In genomic region chr1:119475866-119476439, GRCh38 we compare ENCODE assay signal across 7 cellular contexts. TPM values are rescaled to one million over a fixed set of nuclear protein-coding genes. Genes with fewer than 3 reads are reported as not detected.
DNase-seq lines count a peak whose midpoint lies in the region; ATAC-seq, FAIRE-seq and TF ChIP-seq lines count a peak whose summit lies in the region.

No MANE protein-coding gene starts in this region.

- TF ChIP-seq CTCF in endothelial cell of umbilical vein (IDR thresholded peaks at IDR 0.05; ENCODE audit: extremely low read depth in 1 of 2, insufficient read depth in 1 of 2, low read depth in 1 of 2, low read length in 2 of 2), result peak; percentile 44 to 60
- peak; percentile 64 to 74 (median 66) for TF ChIP-seq CTCF in nephron (IDR thresholded peaks at IDR 0.05; ENCODE audit: unreplicated experiment in 3 of 3)
- peak in 1 of 3 experiments; percentile 31 for TF ChIP-seq CTCF in ascending aorta (IDR thresholded peaks at IDR 0.05)

- no peak overlapping the region for H3K4me3 Mint-ChIP-seq in nephron

- peak; percentile 73 for ATAC-seq in GM19455 (IDR thresholded peaks at IDR 0.05; ENCODE audit: unreplicated experiment)

- no peak for TF ChIP-seq POLR2A in endothelial cell of umbilical vein (IDR thresholded peaks at IDR 0.05; ENCODE audit: low read depth, low read length)

- H3K9me3 Mint-ChIP-seq in nephron, result no peaks in the 10 kb centered on the region

- H3K4me1 ChIP-seq in Karpas-422 (ENCODE audit: low read length), result no peaks in the 10 kb centered on the region
- H3K4me1 ChIP-seq in endothelial cell of umbilical vein (ENCODE audit: control insufficient read depth, extremely low read depth, insufficient read depth, low read length), result no peaks in the 10 kb centered on the region
- no peaks in the 10 kb centered on the region for H3K4me1 ChIP-seq in ascending aorta

- peak; percentile 34 for DNase-seq in EH (ENCODE audit: low read depth)
- DNase-seq in Karpas-422, result peak; percentile 85
- DNase-seq in RPMI8226, result peak; percentile 28
- peak; percentile 31 for DNase-seq in endothelial cell of umbilical vein (ENCODE audit: low read depth, low spot score)
- no peak for DNase-seq in ascending aorta (ENCODE audit: low spot score in 2 of 2)

- intact Hi-C loops in endothelial cell of umbilical vein (cut with micrococcal nuclease) (no loop called here), ascending aorta (cut with DNase I) (no loop called here)

- H3K9me2 ChIP-seq in Karpas-422 (replicated peaks; ENCODE audit: insufficient read depth, low read length), result no peaks in the 10 kb centered on the region

- peaks cover 4% of the 10 kb centered on the region for H3K4me1 Mint-ChIP-seq in nephron

- H3K9ac ChIP-seq in Karpas-422 (ENCODE audit: low read length) (no peak overlapping the region), endothelial cell of umbilical vein (replicated peaks; ENCODE audit: extremely low read depth, insufficient read depth, low read length) (no peak overlapping the region)

- no peaks in the 10 kb centered on the region for H3K36me3 Mint-ChIP-seq in nephron (ENCODE audit: low read depth)

- H3K27ac Mint-ChIP-seq in nephron, result no peak overlapping the region

- H3K4me2 ChIP-seq in Karpas-422 (ENCODE audit: low read depth, low read length, poor library complexity, severe bottlenecking), result no peak overlapping the region
- no peak overlapping the region for H3K4me2 ChIP-seq in endothelial cell of umbilical vein (ENCODE audit: insufficient read depth, low read length)

- dilution Hi-C loops in endothelial cell of umbilical vein (cut with MboI; ENCODE audit: extremely low pct_ligation_motif_present, low sequenced_read_pairs), result no loop called here

- POLR2A ChIA-PET in endothelial cell of umbilical vein (lab: Charles Lee), result no interaction called here

- H2AFZ ChIP-seq in Karpas-422 (ENCODE audit: low read length) (no peak overlapping the region), endothelial cell of umbilical vein (ENCODE audit: low read depth, low read length) (no peak overlapping the region)

- H3K27me3 ChIP-seq in Karpas-422 (ENCODE audit: low read length) (no peaks in the 10 kb centered on the region), endothelial cell of umbilical vein (ENCODE audit: control insufficient read depth in 2 of 2, insufficient read depth in 2 of 2, low read length in 2 of 2) (no peaks in the 10 kb centered on the region), ascending aorta (no peaks in the 10 kb centered on the region)

- H3K27ac ChIP-seq in Karpas-422 (ENCODE audit: low read length) (no peak overlapping the region), endothelial cell of umbilical vein (ENCODE audit: insufficient read depth, low read depth, low read length) (no peak overlapping the region), ascending aorta (no peak overlapping the region)

- no peaks in the 10 kb centered on the region for H3K79me2 ChIP-seq in Karpas-422 (ENCODE audit: low read length)
- H3K79me2 ChIP-seq in endothelial cell of umbilical vein (ENCODE audit: control insufficient read depth, insufficient read depth, low read length), result no peaks in the 10 kb centered on the region

- H4K20me1 ChIP-seq in Karpas-422 (ENCODE audit: insufficient read depth, low read depth, low read length), result no peaks in the 10 kb centered on the region
- H4K20me1 ChIP-seq in endothelial cell of umbilical vein (replicated peaks; ENCODE audit: control insufficient read depth, extremely low read depth, insufficient read depth, low read length), result no peaks in the 10 kb centered on the region

- H3K9me3 ChIP-seq in Karpas-422 (ENCODE audit: low read length) (no peaks in the 10 kb centered on the region), endothelial cell of umbilical vein (replicated peaks; ENCODE audit: control insufficient read depth, insufficient read depth, low read length) (no peaks in the 10 kb centered on the region), ascending aorta (no peaks in the 10 kb centered on the region)

- H3K4me3 ChIP-seq in Karpas-422 (ENCODE audit: low read length), result no peak overlapping the region
- no peak overlapping the region for H3K4me3 ChIP-seq in endothelial cell of umbilical vein (replicated peaks in 1 of 3; ENCODE audit: insufficient read depth in 1 of 3, low read depth in 1 of 3, low read length in 3 of 3)
- no peak overlapping the region for H3K4me3 ChIP-seq in ascending aorta

- no TSS peak for BruUV-seq in endothelial cell of umbilical vein (replicated peaks; lab: Mats Ljungman, UMichigan)

- no peaks in the 10 kb centered on the region for H3K36me3 ChIP-seq in Karpas-422 (ENCODE audit: insufficient read depth, low read length)
- no peaks in the 10 kb centered on the region for H3K36me3 ChIP-seq in endothelial cell of umbilical vein (ENCODE audit: control insufficient read depth in 2 of 2, extremely low read depth in 1 of 2, insufficient read depth in 2 of 2, low read length in 2 of 2)
- H3K36me3 ChIP-seq in ascending aorta, result no peaks in the 10 kb centered on the region

- CTCF ChIA-PET in endothelial cell of umbilical vein (lab: Charles Lee), result interaction anchor here (0.6 to 1.5 kb wide), 6 partner anchors 9 to 201 kb away, joined by 3 to 10 read pairs (median 4); no protein-coding TSS in a partner anchor

- peak; percentile 67 for FAIRE-seq in endothelial cell of umbilical vein (lab: Jason Lieb, UNC)

- H3K9me1 ChIP-seq in endothelial cell of umbilical vein (replicated peaks; ENCODE audit: control insufficient read depth, extremely low read depth, insufficient read depth, low read length), result no peaks in the 10 kb centered on the region

- H3K27me3 Mint-ChIP-seq in nephron (ENCODE audit: low read depth), result peaks cover 12% of the 10 kb centered on the region

TF ChIP-seq in endothelial cell of umbilical vein, 7 proteins besides CTCF, POLR2A, EP300 and RAD21:
- no peak for TF ChIP-seq MAX (IDR thresholded peaks at IDR 0.05; ENCODE audit: insufficient read depth, insufficient read length)
- no peak for TF ChIP-seq JUN (IDR thresholded peaks at IDR 0.05; ENCODE audit: borderline replicate concordance, insufficient read depth, insufficient read length, low read depth)
- no peak for TF ChIP-seq FOS (IDR thresholded peaks at IDR 0.05; ENCODE audit: borderline replicate concordance, insufficient read depth, low read length)
- TF ChIP-seq MYC (IDR thresholded peaks at IDR 0.05; ENCODE audit: low read depth, low read length), result no peak
- TF ChIP-seq POLR2AphosphoS5 (IDR thresholded peaks at IDR 0.05; ENCODE audit: insufficient read depth, low read depth, low read length), result no peak
- TF ChIP-seq GATA2 (IDR thresholded peaks at IDR 0.05; ENCODE audit: insufficient read depth, insufficient read length, low read depth, low read length), result no peak
- TF ChIP-seq EZH2 (IDR thresholded peaks at IDR 0.05; ENCODE audit: borderline replicate concordance, low read depth, low read length, severe bottlenecking), result no peak

RNA-seq across cellular contexts. Expression of gene HSD3B1, which starts 31.1 kb away (rescaled TPM):
- not detected in 2 replicates for total RNA-seq in Karpas-422 (2014; rRNA removed; shearing (Covaris generic); ENCODE audit: low replicate concordance)
- total RNA-seq in endothelial cell of umbilical vein, result not detected in 2 replicates
- polyA plus RNA-seq in endothelial cell of umbilical vein, result not detected in 2 replicates
- not detected in 2 replicates for polyA plus RNA-seq in endothelial cell of umbilical vein (2011; cell fraction: cytosol; rRNA removed)
- not detected in 2 replicates for polyA plus RNA-seq in endothelial cell of umbilical vein (2011; cell fraction: nucleus; rRNA removed)
- polyA plus RNA-seq in endothelial cell of umbilical vein (2012), result not detected in 2 replicates
- not detected in 2 replicates for polyA minus RNA-seq in endothelial cell of umbilical vein
- not detected for polyA minus RNA-seq in endothelial cell of umbilical vein (2011; cell fraction: cytosol; rRNA and poly(A)+ RNA removed)
- polyA minus RNA-seq in endothelial cell of umbilical vein (2011; cell fraction: nucleus; rRNA and poly(A)+ RNA removed), result not detected in 2 replicates
- not detected for total RNA-seq in ascending aorta

Comparison
In these comparisons a context has a peak if more than half of its experiments do, and no peak if none do; other contexts are left out.
1. DNase-seq: peak in EH (single experiment), Karpas-422 (single experiment), RPMI8226 (single experiment) and endothelial cell of umbilical vein (single experiment); none in ascending aorta (0 of 2).